11 cellular contexts compared by ENCODE assay signal in genomic region chr6:81781624-81782023, GRCh38.
"Had no signal": no experiment of that assay in that cellular context is flagged by ENCODE, and none has a peak within 500 bp of the region (broad histone marks: within the 10 kb centered on the region; RNA-seq: fewer than 3 reads in every experiment).

No MANE protein-coding gene starts in this region.

- H3K4me2 ChIP-seq: GM23338 had no signal

- H3K4me1 ChIP-seq: HAP-1 had no signal

- H3K9me3 ChIP-seq: HAP-1 had no signal

- H3K4me3 ChIP-seq: GM23248, GM23338, HAP-1 had no signal

- H3K27ac ChIP-seq: GM23248 had no signal

- DNase-seq: GM23248, GOT3, H7, H9, HCEC 1CT, HFFc6 had no signal

- H3K36me3 ChIP-seq: HAP-1 had no signal

- H2AFZ ChIP-seq: GM23248, GM23338 had no signal

- FAIRE-seq: H1, H54 had no signal

- ATAC-seq: GM23338, HCT116 had no signal
